Comparison of ENCODE assay signal across 16 cellular contexts in genomic region chr3:172525116-172525613, GRCh38.
"Had no signal": no experiment of that assay in that cellular context is flagged by ENCODE, and none has a peak within 500 bp of the region (broad histone marks: within the 10 kb centered on the region; RNA-seq: fewer than 3 reads in every experiment).

No MANE protein-coding gene starts in this region.

- H3K9me3 ChIP-seq: esophagus squamous epithelium, pancreas, thyroid gland had no signal

- ATAC-seq: foreskin keratinocyte; pancreas; stimulated activated naive CD8-positive, alpha-beta T cell treated with anti-CD3 and anti-CD28 coated beads, Interleukin-15, amount 100 ng/mL, for 72 hours had no signal

- DNase-seq: activated CD8-positive, alpha-beta memory T cell treated with anti-CD3 and anti-CD28 coated beads for 24 hours; activated effector memory CD4-positive, alpha-beta T cell treated with Interleukin-2 at 50 U/mL for 16 hours; activated naive CD8-positive, alpha-beta T cell treated with anti-CD3 and anti-CD28 coated beads, Interleukin-2, amount 10 ng/mL, durations not matched to agents 7 days and 5 days; anterior cingulate cortex; esophagus squamous epithelium; foreskin keratinocyte; mesendoderm; pancreas; retina; SHP77; stimulated activated CD4-positive, alpha-beta T cell treated with anti-CD3 and anti-CD28 coated beads, Interleukin-4, amount 100 ng/mL, for 1 hour; stimulated activated CD8-positive, alpha-beta memory T cell treated with anti-CD3 and anti-CD28 coated beads, Interleukin-4, amount 100 ng/mL, for 48 hours; stimulated activated naive CD8-positive, alpha-beta T cell treated with anti-CD3 and anti-CD28 coated beads, Interleukin-15, amount 100 ng/mL, for 72 hours; T-helper 9 cell; thyroid gland had no signal

- H3K27me3 ChIP-seq: esophagus squamous epithelium, foreskin keratinocyte, neural progenitor cell, pancreas, thyroid gland had no signal

- H3K27ac Mint-ChIP-seq: neural progenitor cell; stimulated activated naive CD8-positive, alpha-beta T cell treated with anti-CD3 and anti-CD28 coated beads, Interleukin-15, amount 100 ng/mL, for 72 hours had no signal

- H3K4me1 ChIP-seq: neural progenitor cell had no signal

- H3K4me3 Mint-ChIP-seq: neural progenitor cell had no signal

- H3K36me3 ChIP-seq: esophagus squamous epithelium, neural progenitor cell, pancreas, thyroid gland had no signal

- H3K9me3 Mint-ChIP-seq: neural progenitor cell; stimulated activated naive CD8-positive, alpha-beta T cell treated with anti-CD3 and anti-CD28 coated beads, Interleukin-15, amount 100 ng/mL, for 72 hours had no signal

- H3K36me3 Mint-ChIP-seq: neural progenitor cell had no signal

- H3K27ac ChIP-seq: foreskin keratinocyte, neural progenitor cell, pancreas, thyroid gland had no signal

- H3K27me3 Mint-ChIP-seq: activated naive CD8-positive, alpha-beta T cell treated with anti-CD3 and anti-CD28 coated beads, Interleukin-2, amount 10 ng/mL, durations not matched to agents 7 days and 5 days; stimulated activated naive CD8-positive, alpha-beta T cell treated with anti-CD3 and anti-CD28 coated beads, Interleukin-15, amount 100 ng/mL, for 72 hours had no signal

- H3K4me3 ChIP-seq: esophagus squamous epithelium, neural progenitor cell, pancreas, thyroid gland had no signal
